In the genomic region with DNA sequence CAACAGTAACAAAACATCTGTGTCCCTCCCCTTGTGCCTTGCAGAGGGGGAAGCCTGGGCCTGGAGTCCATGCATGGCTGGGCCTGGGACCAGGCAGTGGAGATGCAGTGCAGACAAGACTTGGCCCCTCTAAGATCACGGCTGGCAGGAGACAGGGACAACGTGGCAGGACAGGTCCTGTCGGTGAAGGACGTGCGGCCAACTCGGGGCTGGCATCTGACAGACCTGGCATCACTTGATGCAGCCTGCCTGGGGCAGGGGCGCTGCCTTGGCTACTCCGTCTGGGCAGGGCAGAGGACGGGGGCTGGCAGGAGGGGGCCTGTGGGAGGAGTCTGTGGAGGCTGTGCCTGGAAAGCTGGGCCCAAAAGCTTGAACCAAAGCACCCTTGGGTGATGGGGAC, we compare ENCODE assay signal across 18 cellular contexts.
"Had no signal": no experiment of that assay in that cellular context is flagged by ENCODE, and none has a peak within 500 bp of the region (broad histone marks: within the 10 kb centered on the region; RNA-seq: fewer than 3 reads in every experiment).

No MANE protein-coding gene starts in this region.

- H3K9ac ChIP-seq: parathyroid adenoma had no signal

- H3K4me3 ChIP-seq: dorsolateral prefrontal cortex, left ventricle myocardium inferior, SK-N-MC, smooth muscle cell, transverse colon had no signal

- H3K4me1 Mint-ChIP-seq: activated CD4-positive, alpha-beta T cell treated with anti-CD3 and anti-CD28 coated beads, Interleukin-2, amount 10 ng/mL, durations not matched to agents 7 days and 5 days; activated naive CD8-positive, alpha-beta T cell treated with anti-CD3 and anti-CD28 coated beads, Interleukin-2, amount 10 ng/mL, durations not matched to agents 7 days and 5 days; stimulated activated memory B cell treated with anti-CD40 and anti-IgM and Interleukin-4, amounts not matched to agents 10 μg/mL and 1 μg/mL and 100 μg/mL, for 72 hours; T-cell had no signal

- ATAC-seq: foreskin keratinocyte; stimulated activated memory B cell treated with anti-CD40 and anti-IgM and Interleukin-4, amounts not matched to agents 10 μg/mL and 1 μg/mL and 100 μg/mL, for 72 hours; T-cell had no signal

- H3K27me3 Mint-ChIP-seq: activated CD4-positive, alpha-beta T cell treated with anti-CD3 and anti-CD28 coated beads, Interleukin-2, amount 10 ng/mL, durations not matched to agents 7 days and 5 days; activated naive CD8-positive, alpha-beta T cell treated with anti-CD3 and anti-CD28 coated beads, Interleukin-2, amount 10 ng/mL, durations not matched to agents 7 days and 5 days had no signal

- H3K9me3 Mint-ChIP-seq: activated naive CD8-positive, alpha-beta T cell treated with anti-CD3 and anti-CD28 coated beads, Interleukin-2, amount 10 ng/mL, durations not matched to agents 7 days and 5 days; stimulated activated memory B cell treated with anti-CD40 and anti-IgM and Interleukin-4, amounts not matched to agents 10 μg/mL and 1 μg/mL and 100 μg/mL, for 72 hours; T-cell had no signal

- H3K27ac Mint-ChIP-seq: activated CD4-positive, alpha-beta T cell treated with anti-CD3 and anti-CD28 coated beads, Interleukin-2, amount 10 ng/mL, durations not matched to agents 7 days and 5 days; activated naive CD8-positive, alpha-beta T cell treated with anti-CD3 and anti-CD28 coated beads, Interleukin-2, amount 10 ng/mL, durations not matched to agents 7 days and 5 days; stimulated activated memory B cell treated with anti-CD40 and anti-IgM and Interleukin-4, amounts not matched to agents 10 μg/mL and 1 μg/mL and 100 μg/mL, for 72 hours; T-cell had no signal

- H2AFZ ChIP-seq: parathyroid adenoma had no signal

- H3K9me3 ChIP-seq: left ventricle myocardium inferior, transverse colon had no signal

- H3K36me3 ChIP-seq: left ventricle myocardium inferior, transverse colon had no signal

- H3K79me2 ChIP-seq: parathyroid adenoma had no signal

- H3K4me2 ChIP-seq: smooth muscle cell had no signal

- H3K27ac ChIP-seq: dorsolateral prefrontal cortex, foreskin keratinocyte, left ventricle myocardium inferior, parathyroid adenoma, SK-N-MC, transverse colon had no signal

- H3K4me1 ChIP-seq: foreskin keratinocyte, left ventricle myocardium inferior, parathyroid adenoma, transverse colon had no signal

- H3K4me3 Mint-ChIP-seq: activated CD4-positive, alpha-beta T cell treated with anti-CD3 and anti-CD28 coated beads, Interleukin-2, amount 10 ng/mL, durations not matched to agents 7 days and 5 days; activated naive CD8-positive, alpha-beta T cell treated with anti-CD3 and anti-CD28 coated beads, Interleukin-2, amount 10 ng/mL, durations not matched to agents 7 days and 5 days; stimulated activated memory B cell treated with anti-CD40 and anti-IgM and Interleukin-4, amounts not matched to agents 10 μg/mL and 1 μg/mL and 100 μg/mL, for 72 hours; T-cell had no signal

- H3K36me3 Mint-ChIP-seq: activated naive CD8-positive, alpha-beta T cell treated with anti-CD3 and anti-CD28 coated beads, Interleukin-2, amount 10 ng/mL, durations not matched to agents 7 days and 5 days; stimulated activated memory B cell treated with anti-CD40 and anti-IgM and Interleukin-4, amounts not matched to agents 10 μg/mL and 1 μg/mL and 100 μg/mL, for 72 hours; T-cell had no signal

- DNase-seq: activated CD4-positive, alpha-beta T cell treated with anti-CD3 and anti-CD28 coated beads, Interleukin-2, amount 10 ng/mL, durations not matched to agents 7 days and 5 days; activated CD8-positive, alpha-beta memory T cell treated with anti-CD3 and anti-CD28 coated beads for 24 hours; activated gamma-delta T cell; activated naive CD8-positive, alpha-beta T cell treated with anti-CD3 and anti-CD28 coated beads, Interleukin-2, amount 10 ng/mL, durations not matched to agents 7 days and 5 days; activated T-cell treated with anti-CD3 and anti-CD28 coated beads, Interleukin-2, amount 50 U/mL, for 1 hour; anterior cingulate cortex; foreskin keratinocyte; left ventricle myocardium inferior; mesenchymal stem cell; stimulated activated CD4-positive, alpha-beta T cell treated with anti-CD3 and anti-CD28 coated beads, Interleukin-1b, Interleukin-23, amount 100 ng/mL, for 48 hours; transverse colon had no signal

- H3K27me3 ChIP-seq: foreskin keratinocyte, transverse colon had no signal

- FAIRE-seq: islet of Langerhans had no signal
